In the genomic region with DNA sequence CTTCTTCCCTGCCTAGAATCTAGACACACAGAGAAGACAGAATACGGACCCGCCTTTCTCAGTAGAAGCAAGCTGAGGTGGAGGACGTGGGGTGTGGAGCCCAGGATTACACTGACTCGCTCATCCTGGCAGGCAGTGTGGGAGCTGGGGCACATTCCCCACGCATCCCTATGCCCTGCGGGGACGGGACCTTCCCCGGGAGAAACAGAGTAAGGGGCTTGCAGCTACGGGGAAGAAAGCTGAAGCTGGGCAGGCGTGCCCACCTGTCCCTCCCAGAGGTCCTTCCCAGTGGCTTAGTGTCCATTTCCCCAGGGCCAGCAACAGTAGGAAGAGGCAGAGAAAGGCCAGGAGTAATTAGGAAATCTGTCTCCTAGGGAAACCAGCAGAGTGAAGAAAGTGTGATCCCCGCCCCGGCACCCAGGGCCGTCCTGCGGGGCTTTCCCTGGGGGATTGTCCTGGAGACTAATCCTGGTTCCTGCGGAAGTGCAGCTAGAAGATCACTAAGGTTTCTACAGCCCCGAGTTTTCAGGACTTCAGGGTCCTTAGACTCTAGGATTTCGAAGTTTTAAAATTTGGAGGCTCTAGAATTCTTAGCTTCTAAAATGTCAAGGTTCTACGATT, we compare ENCODE assay signal across 22 cellular contexts. TPM values are rescaled to one million over a fixed set of nuclear protein-coding genes. Genes with fewer than 3 reads are reported as not detected.
"Had no signal": no experiment of that assay in that cellular context is flagged by ENCODE, and none has a peak within 500 bp of the region (broad histone marks: within the 10 kb centered on the region; RNA-seq: fewer than 3 reads in every experiment).

No MANE protein-coding gene starts in this region.

- H3K9me3 ChIP-seq: left ventricle myocardium inferior, spleen, thoracic aorta had no signal

- H3K36me3 ChIP-seq: left ventricle myocardium inferior, spleen, thoracic aorta had no signal

- H3K4me3 ChIP-seq: dorsolateral prefrontal cortex, left ventricle myocardium inferior, spleen, thoracic aorta had no signal

- H3K27ac ChIP-seq: dorsolateral prefrontal cortex, left ventricle myocardium inferior, spleen, thoracic aorta had no signal

- H3K9me3 Mint-ChIP-seq: activated CD4-positive, alpha-beta memory T cell treated with anti-CD3 and anti-CD28 coated beads, Interleukin-2, amount 10 ng/mL, durations not matched to agents 7 days and 5 days; activated T-helper 2 cell treated with anti-CD3 and anti-CD28 coated beads, Interferon-gamma antibody, Interleukin-2, Interleukin-4, amounts not matched to agents 10 μg/mL and 5 μg/mL and 100 μg/mL, durations not matched to agents 14 hours and 24 hours and 36 hours; brain; naive thymus-derived CD4-positive, alpha-beta T cell; stimulated activated memory B cell treated with anti-CD40 and anti-IgM and Interleukin-4, amounts not matched to agents 10 μg/mL and 1 μg/mL and 100 μg/mL, for 72 hours; WTC11 had no signal

- H3K27me3 Mint-ChIP-seq: brain had no signal

- H3K36me3 Mint-ChIP-seq: activated CD8-positive, alpha-beta memory T cell treated with anti-CD3 and anti-CD28 coated beads, Interleukin-2, amount 10 ng/mL, durations not matched to agents 7 days and 5 days; brain; naive thymus-derived CD4-positive, alpha-beta T cell; stimulated activated memory B cell treated with anti-CD40 and anti-IgM and Interleukin-4, amounts not matched to agents 10 μg/mL and 1 μg/mL and 100 μg/mL, for 72 hours; WTC11 had no signal

- H3K4me3 Mint-ChIP-seq: activated CD4-positive, alpha-beta memory T cell treated with anti-CD3 and anti-CD28 coated beads, Interleukin-2, amount 10 ng/mL, durations not matched to agents 7 days and 5 days; activated CD8-positive, alpha-beta memory T cell treated with anti-CD3 and anti-CD28 coated beads, Interleukin-2, amount 10 ng/mL, durations not matched to agents 7 days and 5 days; brain; stimulated activated memory B cell treated with anti-CD40 and anti-IgM and Interleukin-4, amounts not matched to agents 10 μg/mL and 1 μg/mL and 100 μg/mL, for 72 hours; WTC11 had no signal

- H3K27ac Mint-ChIP-seq: activated CD4-positive, alpha-beta memory T cell treated with anti-CD3 and anti-CD28 coated beads, Interleukin-2, amount 10 ng/mL, durations not matched to agents 7 days and 5 days; activated CD8-positive, alpha-beta memory T cell treated with anti-CD3 and anti-CD28 coated beads, Interleukin-2, amount 10 ng/mL, durations not matched to agents 7 days and 5 days; activated T-helper 2 cell treated with anti-CD3 and anti-CD28 coated beads, Interferon-gamma antibody, Interleukin-2, Interleukin-4, amounts not matched to agents 10 μg/mL and 5 μg/mL and 100 μg/mL, durations not matched to agents 14 hours and 24 hours and 36 hours; brain; stimulated activated memory B cell treated with anti-CD40 and anti-IgM and Interleukin-4, amounts not matched to agents 10 μg/mL and 1 μg/mL and 100 μg/mL, for 72 hours; WTC11 had no signal

- DNase-seq: activated CD4-positive, alpha-beta memory T cell treated with anti-CD3 and anti-CD28 coated beads, Interleukin-2, amount 10 ng/mL, durations not matched to agents 7 days and 5 days; activated CD4-positive, alpha-beta T cell treated with anti-CD3 and anti-CD28 coated beads for 4 hours; activated CD8-positive, alpha-beta memory T cell treated with anti-CD3 and anti-CD28 coated beads, Interleukin-2, amount 10 ng/mL, durations not matched to agents 7 days and 5 days; activated naive CD4-positive, alpha-beta T cell treated with Interleukin-2 at 50 U/mL for 16 hours; anterior cingulate cortex; caudate nucleus; dorsolateral prefrontal cortex; foreskin melanocyte; glutamatergic neuron; hypothalamus; left ventricle myocardium inferior; naive thymus-derived CD4-positive, alpha-beta T cell; nucleus accumbens; spleen; stimulated activated CD4-positive, alpha-beta T cell treated with anti-CD3 and anti-CD28 coated beads, Interleukin-4, amount 100 ng/mL, for 4 hours; SW 1271 had no signal

- H3K27me3 ChIP-seq: dorsolateral prefrontal cortex had no signal

- H3K4me1 Mint-ChIP-seq: stimulated activated memory B cell treated with anti-CD40 and anti-IgM and Interleukin-4, amounts not matched to agents 10 μg/mL and 1 μg/mL and 100 μg/mL, for 72 hours had no signal

- ATAC-seq: activated CD8-positive, alpha-beta memory T cell treated with anti-CD3 and anti-CD28 coated beads, Interleukin-2, amount 10 ng/mL, durations not matched to agents 7 days and 5 days; stimulated activated memory B cell treated with anti-CD40 and anti-IgM and Interleukin-4, amounts not matched to agents 10 μg/mL and 1 μg/mL and 100 μg/mL, for 72 hours had no signal

RNA-seq across cellular contexts. Expression of a gene that starts 7.8 kb away (rescaled TPM):
- total RNA-seq: activated CD4-positive, alpha-beta memory T cell treated with anti-CD3 and anti-CD28 coated beads, Interleukin-2, amount 10 ng/mL, durations not matched to agents 7 days and 5 days; kidney epithelial cell; left ventricle myocardium inferior had no signal
